Comparison of ENCODE assay signal across 12 cellular contexts in genomic region chr6:159043236-159043635, GRCh38. TPM values are rescaled to one million over a fixed set of nuclear protein-coding genes. Genes with fewer than 3 reads are reported as not detected.
DNase-seq lines count a peak whose midpoint lies in the region; ATAC-seq and TF ChIP-seq lines count a peak whose summit lies in the region.
"Had no signal": no experiment of that assay in that cellular context is flagged by ENCODE, and none has a peak within 500 bp of the region (broad histone marks: within the 10 kb centered on the region; RNA-seq: fewer than 3 reads in every experiment).

No MANE protein-coding gene starts in this region.

- TF ChIP-seq CTCF in natural killer cell (IDR thresholded peaks at IDR 0.05) (no peak), Calu3 (IDR thresholded peaks at IDR 0.05; ENCODE audit: unreplicated experiment) (no peak)

- no peak overlapping the region for H3K4me3 ChIP-seq in neuronal stem cell (ENCODE audit: low read length in 2 of 2)

- H2AFZ ChIP-seq in neuronal stem cell (ENCODE audit: low read length) = no peak overlapping the region

- H3K4me1 ChIP-seq in neuronal stem cell (ENCODE audit: control insufficient read depth in 2 of 2, insufficient read depth in 1 of 2, low read depth in 1 of 2, low read length in 2 of 2) = no peaks in the 10 kb centered on the region

- H3K79me1 ChIP-seq in neuronal stem cell (ENCODE audit: low read depth, low read length) = no peaks in the 10 kb centered on the region

- ATAC-seq in natural killer cell (peak in 2 of 3 donors; percentile 6), GM19035 (IDR thresholded peaks at IDR 0.05; ENCODE audit: unreplicated experiment) (no peak)

- no peak overlapping the region for H3K4me2 ChIP-seq in neuronal stem cell (ENCODE audit: insufficient read depth, low read length, poor library complexity, severe bottlenecking)

- no peaks in the 10 kb centered on the region for H3K9me3 ChIP-seq in neuronal stem cell (replicated peaks in 1 of 2; ENCODE audit: control insufficient read depth in 2 of 2, insufficient read depth in 1 of 2, low read depth in 1 of 2, low read length in 2 of 2)

- WGBS in neuronal stem cell (ENCODE audit: extremely low coverage in 2 of 2, insufficient read length in 2 of 2, insufficient replicate concordance in 1 of 2), 2 donors = no CpG with 5 or more reads among the region's 6 CpGs

- H3K4ac ChIP-seq in neuronal stem cell (ENCODE audit: low read length) = no peak overlapping the region

- peak overlapping the region; percentile 91 for H3K4me3 Mint-ChIP-seq in activated naive CD8-positive, alpha-beta T cell treated with anti-CD3 and anti-CD28 coated beads for 36 hours
- H3K4me3 Mint-ChIP-seq in natural killer cell (peak overlapping the region; percentile 98), Calu3 (ENCODE audit: low read depth, unreplicated experiment) (no peak overlapping the region)
- H3K4me3 Mint-ChIP-seq: neural crest cell had no signal

- no peak overlapping the region for H2BK15ac ChIP-seq in neuronal stem cell (ENCODE audit: low read length)

- H3K36me3 Mint-ChIP-seq in activated naive CD8-positive, alpha-beta T cell treated with anti-CD3 and anti-CD28 coated beads for 36 hours = peaks cover 70% of the 10 kb centered on the region
- H3K36me3 Mint-ChIP-seq in natural killer cell (peaks cover 35% of the 10 kb centered on the region), Calu3 (ENCODE audit: insufficient read depth, unreplicated experiment) (peaks cover 4% of the 10 kb centered on the region)
- H3K36me3 Mint-ChIP-seq: type B pancreatic cell had no signal

- peaks cover 69% of the 10 kb centered on the region for H3K4me1 Mint-ChIP-seq in activated naive CD8-positive, alpha-beta T cell treated with anti-CD3 and anti-CD28 coated beads for 36 hours
- peaks cover 67% of the 10 kb centered on the region in 2 donors for H3K4me1 Mint-ChIP-seq in natural killer cell
- peaks cover 30% of the 10 kb centered on the region for H3K4me1 Mint-ChIP-seq in Calu3 (ENCODE audit: low read depth, unreplicated experiment)
- H3K4me1 Mint-ChIP-seq: neural crest cell had no signal

- H3K27me3 ChIP-seq in neuronal stem cell (ENCODE audit: control insufficient read depth in 3 of 3, insufficient read depth in 3 of 3, low read depth in 1 of 3, low read length in 3 of 3) = peaks cover 0 to 27% (median 0%) of the 10 kb centered on the region in 3 experiments

- H4K91ac ChIP-seq in neuronal stem cell (ENCODE audit: low read depth, low read length, poor library complexity) = no peak overlapping the region

- H4K8ac ChIP-seq in neuronal stem cell (ENCODE audit: low read depth, low read length) = no peak overlapping the region

- DNase-seq in NCI-H2107 treated with DMSO at 0.1 percent for 48 hours (lab: John Stamatoyannopoulos, UW; ENCODE audit: unreplicated experiment) = peak; percentile 54
- no peak for DNase-seq in NCI-H2107 (lab: John Stamatoyannopoulos, UW)
- peak; percentile 30 to 62 for DNase-seq in Kasumi-1 (lab: John Stamatoyannopoulos, UW)
- DNase-seq in activated naive CD8-positive, alpha-beta T cell treated with anti-CD3 and anti-CD28 coated beads for 36 hours = no peak
- DNase-seq in natural killer cell = no peak
- no peak for DNase-seq in Calu3
- DNase-seq in neuronal stem cell (ENCODE audit: low spot score) = no peak

- no peaks in the 10 kb centered on the region for H3K36me3 ChIP-seq in neuronal stem cell (replicated peaks in 1 of 2; ENCODE audit: control insufficient read depth in 2 of 2, insufficient read depth in 2 of 2, low read length in 2 of 2)

- CTCF ChIA-PET in Calu3 (lab: Charles Lee) = interaction anchor here (0.7 to 1.9 kb wide), 8 partner anchors 20 to 91 kb away, joined by 3 to 15 read pairs (median 4); partner anchors contain the start of gene RSPH3

- H3K9me3 Mint-ChIP-seq in activated naive CD8-positive, alpha-beta T cell treated with anti-CD3 and anti-CD28 coated beads for 36 hours = peaks cover 1% of the 10 kb centered on the region
- no peaks in the 10 kb centered on the region for H3K9me3 Mint-ChIP-seq in natural killer cell
- H3K9me3 Mint-ChIP-seq in Calu3 (ENCODE audit: low read depth, unreplicated experiment) = no peaks in the 10 kb centered on the region
- H3K9me3 Mint-ChIP-seq: neural crest cell, type B pancreatic cell had no signal

- no peak overlapping the region for H3K14ac ChIP-seq in neuronal stem cell (ENCODE audit: low read length)

- H3K27ac Mint-ChIP-seq in activated naive CD8-positive, alpha-beta T cell treated with anti-CD3 and anti-CD28 coated beads for 36 hours = peak overlapping the region; percentile 96
- H3K27ac Mint-ChIP-seq in natural killer cell (peak overlapping the region; percentile 97), Calu3 (ENCODE audit: unreplicated experiment) (no peak overlapping the region)

- no peak overlapping the region for H3K23ac ChIP-seq in neuronal stem cell (ENCODE audit: low read depth, low read length, poor library complexity)

- H2BK5ac ChIP-seq in neuronal stem cell (ENCODE audit: low read length) = no peak overlapping the region

- peaks cover 4% of the 10 kb centered on the region for H3K27me3 Mint-ChIP-seq in activated naive CD8-positive, alpha-beta T cell treated with anti-CD3 and anti-CD28 coated beads for 36 hours
- H3K27me3 Mint-ChIP-seq in natural killer cell (ENCODE audit: low read depth in 2 of 2) (no peaks in the 10 kb centered on the region), Calu3 (ENCODE audit: unreplicated experiment) (peaks cover 14% of the 10 kb centered on the region)

- H3K27ac ChIP-seq in neuronal stem cell (replicated peaks; ENCODE audit: low read length) = no peak overlapping the region

- intact Hi-C loops in natural killer cell (cut with micrococcal nuclease) = loop anchor here (5.0 to 10.0 kb wide), 2 partner anchors 1419 to 1898 kb away; no protein-coding TSS in a partner anchor
- intact Hi-C loops in Calu3 (cut with micrococcal nuclease; ENCODE audit: unreplicated experiment) = no loop called here

- H2AK5ac ChIP-seq in neuronal stem cell (ENCODE audit: low read depth, low read length) = no peak overlapping the region

- H2BK120ac ChIP-seq in neuronal stem cell (ENCODE audit: low read depth, low read length) = no peak overlapping the region

- H3K18ac ChIP-seq in neuronal stem cell (ENCODE audit: low read length) = no peak overlapping the region

- H3K9ac ChIP-seq in neuronal stem cell (ENCODE audit: low read depth, low read length, poor library complexity) = no peak overlapping the region

- H2BK12ac ChIP-seq in neuronal stem cell (ENCODE audit: low read length) = no peak overlapping the region

- BruUV-seq in Calu3 (replicated peaks; lab: Mats Ljungman, UMichigan) = no TSS peak

RNA-seq across cellular contexts. Expression of gene TAGAP, which starts 1.6 kb away (rescaled TPM):
- total RNA-seq in activated naive CD8-positive, alpha-beta T cell treated with anti-CD3 and anti-CD28 coated beads for 36 hours = 100 to 1,000 TPM; 167 to 175 TPM
- total RNA-seq in natural killer cell (100 to 1,000 TPM; 139 to 291 (median 178) TPM), Calu3 (2022) (0.17 and 0.64 TPM in 2 replicates)
- not detected for polyA plus RNA-seq in neuronal stem cell (2013, experiment 1 of 2)
- not detected for polyA plus RNA-seq in neuronal stem cell (2013, experiment 2 of 2)
- total RNA-seq: dermis blood vessel endothelial cell, HT-29, neural crest cell had no signal

RNA-seq across cellular contexts. Expression of gene RSPH3, which starts 43.2 kb away (rescaled TPM):
- total RNA-seq in activated naive CD8-positive, alpha-beta T cell treated with anti-CD3 and anti-CD28 coated beads for 36 hours = 1 to 10 TPM; 3.3 to 4.0 TPM
- total RNA-seq in natural killer cell (1 to 10 TPM; 1.5 to 2.9 (median 2.4) TPM), Calu3 (2022) (12.5 and 14.6 TPM in 2 replicates)
- polyA plus RNA-seq in neuronal stem cell (2013, experiment 1 of 2) = 3.8 TPM
- polyA plus RNA-seq in neuronal stem cell (2013, experiment 2 of 2) = 4.0 TPM

Comparison
In these comparisons a context has a peak if more than half of its experiments do, and no peak if none do; other contexts are left out.
1. DNase-seq: peak in NCI-H2107 treated with DMSO at 0.1 percent for 48 hours (single experiment) and Kasumi-1 (2 of 2); none in NCI-H2107 (single experiment), activated naive CD8-positive, alpha-beta T cell treated with anti-CD3 and anti-CD28 coated beads for 36 hours (single experiment), natural killer cell (single experiment), Calu3 (single experiment) and neuronal stem cell (single experiment).
2. RNA of gene TAGAP, which starts 1.6 kb away (total RNA-seq): 139 to 291 TPM in natural killer cell and 167 to 175 TPM in activated naive CD8-positive, alpha-beta T cell treated with anti-CD3 and anti-CD28 coated beads for 36 hours; 0.17 to 0.64 TPM in Calu3; every median in the first group is over 10 times any median in the second.